21 cellular contexts compared by ENCODE assay signal in the genomic region with DNA sequence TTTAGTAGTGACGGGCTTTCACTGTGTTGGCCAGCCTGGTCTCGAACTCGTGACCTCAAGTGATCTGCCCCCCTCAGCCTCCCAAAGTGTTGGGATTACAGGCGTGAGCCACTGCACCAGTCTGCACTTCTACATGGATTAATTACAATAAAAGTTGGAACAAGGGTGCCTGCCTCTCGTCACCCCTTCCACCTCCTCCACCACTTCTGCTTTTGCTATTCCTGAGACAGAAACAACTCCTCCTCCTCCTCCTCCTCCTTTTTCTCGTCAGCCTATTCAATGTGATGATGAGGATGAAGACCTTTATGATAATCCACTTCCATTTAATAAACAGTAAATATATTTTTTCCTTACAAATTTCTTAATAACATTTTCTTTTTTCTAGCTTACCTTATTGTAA.
"Had no signal": no experiment of that assay in that cellular context is flagged by ENCODE, and none has a peak within 500 bp of the region (broad histone marks: within the 10 kb centered on the region; RNA-seq: fewer than 3 reads in every experiment).

No MANE protein-coding gene starts in this region.

- DNase-seq: activated CD4-positive, alpha-beta memory T cell treated with anti-CD3 and anti-CD28 coated beads for 36 hours; activated CD4-positive, alpha-beta T cell treated with anti-CD3 and anti-CD28 coated beads for 48 hours; activated naive CD4-positive, alpha-beta T cell treated with Interleukin-2 at 50 U/mL for 16 hours; activated naive CD8-positive, alpha-beta T cell treated with anti-CD3 and anti-CD28 coated beads for 36 hours; activated T-cell treated with anti-CD3 and anti-CD28 coated beads, Interleukin-2, amount 50 U/mL, for 48 hours; central memory CD4-positive, alpha-beta T cell; dermis blood vessel endothelial cell; effector CD8-positive, alpha-beta T cell; erythroblast; foreskin fibroblast; heart right ventricle; left colon; mesenchymal stem cell; mucosa of descending colon; nephron progenitor cell; nucleus accumbens; right lobe of liver; stimulated activated CD4-positive, alpha-beta T cell treated with anti-CD3 and anti-CD28 coated beads, Interleukin-1b, Interleukin-23, amount 100 ng/mL, for 48 hours; substantia nigra; thyroid gland had no signal

- H3K27me3 Mint-ChIP-seq: activated CD4-positive, alpha-beta memory T cell treated with anti-CD3 and anti-CD28 coated beads for 36 hours; activated naive CD8-positive, alpha-beta T cell treated with anti-CD3 and anti-CD28 coated beads for 36 hours; stimulated activated naive CD8-positive, alpha-beta T cell treated with anti-CD3 and anti-CD28 coated beads, Interleukin-15, Interleukin-2, amounts not matched to agents 100 ng/mL and 50 ng/mL, for 24 hours had no signal

- H3K27ac Mint-ChIP-seq: activated CD4-positive, alpha-beta memory T cell treated with anti-CD3 and anti-CD28 coated beads for 36 hours; activated naive CD8-positive, alpha-beta T cell treated with anti-CD3 and anti-CD28 coated beads for 36 hours; nephron progenitor cell; stimulated activated naive CD8-positive, alpha-beta T cell treated with anti-CD3 and anti-CD28 coated beads, Interleukin-15, Interleukin-2, amounts not matched to agents 100 ng/mL and 50 ng/mL, for 24 hours had no signal

- H3K4me3 Mint-ChIP-seq: activated CD4-positive, alpha-beta memory T cell treated with anti-CD3 and anti-CD28 coated beads for 36 hours; activated naive CD8-positive, alpha-beta T cell treated with anti-CD3 and anti-CD28 coated beads for 36 hours; nephron progenitor cell; stimulated activated naive CD8-positive, alpha-beta T cell treated with anti-CD3 and anti-CD28 coated beads, Interleukin-15, Interleukin-2, amounts not matched to agents 100 ng/mL and 50 ng/mL, for 24 hours had no signal

- H3K9me3 Mint-ChIP-seq: activated CD4-positive, alpha-beta memory T cell treated with anti-CD3 and anti-CD28 coated beads for 36 hours; activated naive CD8-positive, alpha-beta T cell treated with anti-CD3 and anti-CD28 coated beads for 36 hours; stimulated activated naive CD8-positive, alpha-beta T cell treated with anti-CD3 and anti-CD28 coated beads, Interleukin-15, Interleukin-2, amounts not matched to agents 100 ng/mL and 50 ng/mL, for 24 hours had no signal
